ENCODE assay signal across 1 cellular context in the genomic region with DNA sequence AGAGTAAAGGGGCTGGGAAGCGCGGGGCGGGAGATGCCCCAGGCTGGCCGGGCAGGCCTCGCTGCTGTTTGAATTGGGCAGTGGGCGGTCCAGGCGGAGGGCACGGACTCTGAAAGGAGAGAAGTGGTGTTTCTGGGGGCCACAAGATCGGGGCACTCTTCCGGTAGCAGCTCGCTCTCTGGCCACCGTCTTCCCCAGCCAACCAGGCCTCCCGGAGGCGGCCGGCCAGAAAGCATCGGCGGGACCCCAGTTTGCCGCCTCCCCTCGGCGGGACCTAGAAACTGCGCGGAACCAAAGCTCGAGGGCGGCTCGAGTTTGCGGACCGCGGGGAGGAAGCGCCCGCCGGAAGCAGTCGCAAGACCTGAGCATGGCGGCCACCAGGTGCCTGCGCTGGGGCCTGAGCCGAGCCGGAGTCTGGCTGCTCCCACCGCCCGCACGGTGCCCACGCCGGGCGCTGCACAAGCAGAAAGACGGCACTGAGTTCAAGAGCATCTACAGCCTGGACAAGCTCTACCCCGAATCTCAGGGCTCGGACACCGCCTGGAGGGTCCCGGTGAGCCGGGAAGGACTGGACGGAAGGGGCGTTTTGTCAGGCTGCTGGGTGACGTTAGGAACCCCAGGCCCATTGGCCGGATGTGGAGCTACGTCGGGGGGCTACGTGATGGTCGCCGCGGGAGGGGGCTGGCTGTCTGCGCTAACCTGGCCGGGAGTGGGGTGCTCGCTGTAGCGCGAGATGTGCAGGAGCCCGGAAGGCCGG.
TF ChIP-seq lines count a peak whose summit lies in the region.

A gene (plus strand): TSS at position 351 of the 757 bp plus-strand sequence. CDS start 17 bp downstream, at position 368.

TF ChIP-seq in GM12878, 131 proteins besides CTCF, POLR2A, EP300 and RAD21 (continued from another document and continues in another):
- TF ChIP-seq, protein P1, sequence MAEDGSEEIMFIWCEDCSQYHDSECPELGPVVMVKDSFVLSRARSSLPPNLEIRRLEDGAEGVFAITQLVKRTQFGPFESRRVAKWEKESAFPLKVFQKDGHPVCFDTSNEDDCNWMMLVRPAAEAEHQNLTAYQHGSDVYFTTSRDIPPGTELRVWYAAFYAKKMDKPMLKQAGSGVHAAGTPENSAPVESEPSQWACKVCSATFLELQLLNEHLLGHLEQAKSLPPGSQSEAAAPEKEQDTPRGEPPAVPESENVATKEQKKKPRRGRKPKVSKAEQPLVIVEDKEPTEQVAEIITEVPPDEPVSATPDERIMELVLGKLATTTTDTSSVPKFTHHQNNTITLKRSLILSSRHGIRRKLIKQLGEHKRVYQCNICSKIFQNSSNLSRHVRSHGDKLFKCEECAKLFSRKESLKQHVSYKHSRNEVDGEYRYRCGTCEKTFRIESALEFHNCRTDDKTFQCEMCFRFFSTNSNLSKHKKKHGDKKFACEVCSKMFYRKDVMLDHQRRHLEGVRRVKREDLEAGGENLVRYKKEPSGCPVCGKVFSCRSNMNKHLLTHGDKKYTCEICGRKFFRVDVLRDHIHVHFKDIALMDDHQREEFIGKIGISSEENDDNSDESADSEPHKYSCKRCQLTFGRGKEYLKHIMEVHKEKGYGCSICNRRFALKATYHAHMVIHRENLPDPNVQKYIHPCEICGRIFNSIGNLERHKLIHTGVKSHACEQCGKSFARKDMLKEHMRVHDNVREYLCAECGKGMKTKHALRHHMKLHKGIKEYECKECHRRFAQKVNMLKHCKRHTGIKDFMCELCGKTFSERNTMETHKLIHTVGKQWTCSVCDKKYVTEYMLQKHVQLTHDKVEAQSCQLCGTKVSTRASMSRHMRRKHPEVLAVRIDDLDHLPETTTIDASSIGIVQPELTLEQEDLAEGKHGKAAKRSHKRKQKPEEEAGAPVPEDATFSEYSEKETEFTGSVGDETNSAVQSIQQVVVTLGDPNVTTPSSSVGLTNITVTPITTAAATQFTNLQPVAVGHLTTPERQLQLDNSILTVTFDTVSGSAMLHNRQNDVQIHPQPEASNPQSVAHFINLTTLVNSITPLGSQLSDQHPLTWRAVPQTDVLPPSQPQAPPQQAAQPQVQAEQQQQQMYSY (CRISPR knock-in tag; IDR thresholded peaks at IDR 0.05) = no peak
- TF ChIP-seq RAD51 (IDR thresholded peaks at IDR 0.05) = no peak
- TF ChIP-seq, protein P2, sequence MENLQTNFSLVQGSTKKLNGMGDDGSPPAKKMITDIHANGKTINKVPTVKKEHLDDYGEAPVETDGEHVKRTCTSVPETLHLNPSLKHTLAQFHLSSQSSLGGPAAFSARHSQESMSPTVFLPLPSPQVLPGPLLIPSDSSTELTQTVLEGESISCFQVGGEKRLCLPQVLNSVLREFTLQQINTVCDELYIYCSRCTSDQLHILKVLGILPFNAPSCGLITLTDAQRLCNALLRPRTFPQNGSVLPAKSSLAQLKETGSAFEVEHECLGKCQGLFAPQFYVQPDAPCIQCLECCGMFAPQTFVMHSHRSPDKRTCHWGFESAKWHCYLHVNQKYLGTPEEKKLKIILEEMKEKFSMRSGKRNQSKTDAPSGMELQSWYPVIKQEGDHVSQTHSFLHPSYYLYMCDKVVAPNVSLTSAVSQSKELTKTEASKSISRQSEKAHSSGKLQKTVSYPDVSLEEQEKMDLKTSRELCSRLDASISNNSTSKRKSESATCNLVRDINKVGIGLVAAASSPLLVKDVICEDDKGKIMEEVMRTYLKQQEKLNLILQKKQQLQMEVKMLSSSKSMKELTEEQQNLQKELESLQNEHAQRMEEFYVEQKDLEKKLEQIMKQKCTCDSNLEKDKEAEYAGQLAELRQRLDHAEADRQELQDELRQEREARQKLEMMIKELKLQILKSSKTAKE (IDR thresholded peaks at IDR 0.05; ENCODE audit: low read depth, poor library complexity, severe bottlenecking) = no peak
- TF ChIP-seq MTA2 (IDR thresholded peaks at IDR 0.05; ENCODE audit: low read depth) = peak; percentile 28; the same call in 1 of the 2 replicates
- TF ChIP-seq, protein P3, sequence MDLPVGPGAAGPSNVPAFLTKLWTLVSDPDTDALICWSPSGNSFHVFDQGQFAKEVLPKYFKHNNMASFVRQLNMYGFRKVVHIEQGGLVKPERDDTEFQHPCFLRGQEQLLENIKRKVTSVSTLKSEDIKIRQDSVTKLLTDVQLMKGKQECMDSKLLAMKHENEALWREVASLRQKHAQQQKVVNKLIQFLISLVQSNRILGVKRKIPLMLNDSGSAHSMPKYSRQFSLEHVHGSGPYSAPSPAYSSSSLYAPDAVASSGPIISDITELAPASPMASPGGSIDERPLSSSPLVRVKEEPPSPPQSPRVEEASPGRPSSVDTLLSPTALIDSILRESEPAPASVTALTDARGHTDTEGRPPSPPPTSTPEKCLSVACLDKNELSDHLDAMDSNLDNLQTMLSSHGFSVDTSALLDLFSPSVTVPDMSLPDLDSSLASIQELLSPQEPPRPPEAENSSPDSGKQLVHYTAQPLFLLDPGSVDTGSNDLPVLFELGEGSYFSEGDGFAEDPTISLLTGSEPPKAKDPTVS (IDR thresholded peaks at IDR 0.05; ENCODE audit: low read depth, low read length) = 0 out of 2 replicates have a peak, but pooled peaks have one; percentile 57
- TF ChIP-seq ZNF24 (IDR thresholded peaks at IDR 0.05) = peak; percentile 48; the same call in 1 of the 2 replicates
- TF ChIP-seq, protein P4, sequence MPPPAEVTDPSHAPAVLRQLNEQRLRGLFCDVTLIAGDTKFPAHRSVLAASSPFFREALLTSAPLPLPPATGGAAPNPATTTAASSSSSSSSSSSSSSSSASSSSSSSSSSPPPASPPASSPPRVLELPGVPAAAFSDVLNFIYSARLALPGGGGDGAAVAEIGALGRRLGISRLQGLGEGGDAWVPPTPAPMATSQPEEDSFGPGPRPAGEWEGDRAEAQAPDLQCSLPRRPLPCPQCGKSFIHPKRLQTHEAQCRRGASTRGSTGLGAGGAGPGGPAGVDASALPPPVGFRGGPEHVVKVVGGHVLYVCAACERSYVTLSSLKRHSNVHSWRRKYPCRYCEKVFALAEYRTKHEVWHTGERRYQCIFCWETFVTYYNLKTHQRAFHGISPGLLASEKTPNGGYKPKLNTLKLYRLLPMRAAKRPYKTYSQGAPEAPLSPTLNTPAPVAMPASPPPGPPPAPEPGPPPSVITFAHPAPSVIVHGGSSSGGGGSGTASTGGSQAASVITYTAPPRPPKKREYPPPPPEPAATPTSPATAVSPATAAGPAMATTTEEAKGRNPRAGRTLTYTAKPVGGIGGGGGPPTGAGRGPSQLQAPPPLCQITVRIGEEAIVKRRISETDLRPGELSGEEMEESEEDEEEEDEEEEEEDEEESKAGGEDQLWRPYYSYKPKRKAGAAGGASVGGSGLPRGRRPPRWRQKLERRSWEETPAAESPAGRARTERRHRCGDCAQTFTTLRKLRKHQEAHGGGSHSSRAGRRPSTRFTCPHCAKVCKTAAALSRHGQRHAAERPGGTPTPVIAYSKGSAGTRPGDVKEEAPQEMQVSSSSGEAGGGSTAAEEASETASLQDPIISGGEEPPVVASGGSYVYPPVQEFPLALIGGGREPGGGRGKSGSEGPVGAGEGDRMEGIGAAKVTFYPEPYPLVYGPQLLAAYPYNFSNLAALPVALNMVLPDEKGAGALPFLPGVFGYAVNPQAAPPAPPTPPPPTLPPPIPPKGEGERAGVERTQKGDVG (CRISPR knock-in tag; IDR thresholded peaks at IDR 0.05) = no peak
- TF ChIP-seq SMAD5 (IDR thresholded peaks at IDR 0.05; ENCODE audit: low read depth) = peak; percentile 46; the same call in 1 of the 2 replicates
- peak; percentile 12 to 48; a peak in 1 of 4 replicates for TF ChIP-seq BHLHE40 (IDR thresholded peaks at IDR 0.05; ENCODE audit: borderline replicate concordance in 1 of 2, low read depth in 2 of 2, low read length in 1 of 2)
- TF ChIP-seq EZH2 (IDR thresholded peaks at IDR 0.05; ENCODE audit: borderline replicate concordance, control insufficient read depth, low read depth, low read length) = no peak
- TF ChIP-seq MEF2B (IDR thresholded peaks at IDR 0.05; ENCODE audit: partially characterized antibody, poor library complexity, severe bottlenecking) = peak; percentile 25
- peak; percentile 80; the same call in 1 of the 2 replicates for TF ChIP-seq CREB1 (IDR thresholded peaks at IDR 0.05; ENCODE audit: low read depth)
- no peak for TF ChIP-seq NR2C2 (IDR thresholded peaks at IDR 0.05; ENCODE audit: borderline replicate concordance, control insufficient read depth, insufficient read length, low read depth)
- TF ChIP-seq YY1 (IDR thresholded peaks at IDR 0.05; ENCODE audit: low read depth, low read length) = peak; percentile 98
- TF ChIP-seq, protein P5, sequence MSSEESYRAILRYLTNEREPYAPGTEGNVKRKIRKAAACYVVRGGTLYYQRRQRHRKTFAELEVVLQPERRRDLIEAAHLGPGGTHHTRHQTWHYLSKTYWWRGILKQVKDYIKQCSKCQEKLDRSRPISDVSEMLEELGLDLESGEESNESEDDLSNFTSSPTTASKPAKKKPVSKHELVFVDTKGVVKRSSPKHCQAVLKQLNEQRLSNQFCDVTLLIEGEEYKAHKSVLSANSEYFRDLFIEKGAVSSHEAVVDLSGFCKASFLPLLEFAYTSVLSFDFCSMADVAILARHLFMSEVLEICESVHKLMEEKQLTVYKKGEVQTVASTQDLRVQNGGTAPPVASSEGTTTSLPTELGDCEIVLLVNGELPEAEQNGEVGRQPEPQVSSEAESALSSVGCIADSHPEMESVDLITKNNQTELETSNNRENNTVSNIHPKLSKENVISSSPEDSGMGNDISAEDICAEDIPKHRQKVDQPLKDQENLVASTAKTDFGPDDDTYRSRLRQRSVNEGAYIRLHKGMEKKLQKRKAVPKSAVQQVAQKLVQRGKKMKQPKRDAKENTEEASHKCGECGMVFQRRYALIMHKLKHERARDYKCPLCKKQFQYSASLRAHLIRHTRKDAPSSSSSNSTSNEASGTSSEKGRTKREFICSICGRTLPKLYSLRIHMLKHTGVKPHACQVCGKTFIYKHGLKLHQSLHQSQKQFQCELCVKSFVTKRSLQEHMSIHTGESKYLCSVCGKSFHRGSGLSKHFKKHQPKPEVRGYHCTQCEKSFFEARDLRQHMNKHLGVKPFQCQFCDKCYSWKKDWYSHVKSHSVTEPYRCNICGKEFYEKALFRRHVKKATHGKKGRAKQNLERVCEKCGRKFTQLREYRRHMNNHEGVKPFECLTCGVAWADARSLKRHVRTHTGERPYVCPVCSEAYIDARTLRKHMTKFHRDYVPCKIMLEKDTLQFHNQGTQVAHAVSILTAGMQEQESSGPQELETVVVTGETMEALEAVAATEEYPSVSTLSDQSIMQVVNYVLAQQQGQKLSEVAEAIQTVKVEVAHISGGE (CRISPR knock-in tag; IDR thresholded peaks at IDR 0.05) = peak; percentile 94
- TF ChIP-seq ZNF384 (IDR thresholded peaks at IDR 0.05; ENCODE audit: borderline replicate concordance, low read depth, low read length) = 0 out of 2 replicates have a peak, but pooled peaks have one; percentile 26
- no peak for TF ChIP-seq BCL11A (IDR thresholded peaks at IDR 0.05; ENCODE audit: low read depth, low read length)
- TF ChIP-seq SMC3 (IDR thresholded peaks at IDR 0.05; ENCODE audit: borderline replicate concordance, low read length) = peak; percentile 38; the same call in 1 of the 2 replicates
- TF ChIP-seq, protein P6, sequence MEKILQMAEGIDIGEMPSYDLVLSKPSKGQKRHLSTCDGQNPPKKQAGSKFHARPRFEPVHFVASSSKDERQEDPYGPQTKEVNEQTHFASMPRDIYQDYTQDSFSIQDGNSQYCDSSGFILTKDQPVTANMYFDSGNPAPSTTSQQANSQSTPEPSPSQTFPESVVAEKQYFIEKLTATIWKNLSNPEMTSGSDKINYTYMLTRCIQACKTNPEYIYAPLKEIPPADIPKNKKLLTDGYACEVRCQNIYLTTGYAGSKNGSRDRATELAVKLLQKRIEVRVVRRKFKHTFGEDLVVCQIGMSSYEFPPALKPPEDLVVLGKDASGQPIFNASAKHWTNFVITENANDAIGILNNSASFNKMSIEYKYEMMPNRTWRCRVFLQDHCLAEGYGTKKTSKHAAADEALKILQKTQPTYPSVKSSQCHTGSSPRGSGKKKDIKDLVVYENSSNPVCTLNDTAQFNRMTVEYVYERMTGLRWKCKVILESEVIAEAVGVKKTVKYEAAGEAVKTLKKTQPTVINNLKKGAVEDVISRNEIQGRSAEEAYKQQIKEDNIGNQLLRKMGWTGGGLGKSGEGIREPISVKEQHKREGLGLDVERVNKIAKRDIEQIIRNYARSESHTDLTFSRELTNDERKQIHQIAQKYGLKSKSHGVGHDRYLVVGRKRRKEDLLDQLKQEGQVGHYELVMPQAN (conservative IDR thresholded peaks at IDR 0.05) = peak; percentile 55; the same call in 1 of the 2 replicates
- TF ChIP-seq, protein P7, sequence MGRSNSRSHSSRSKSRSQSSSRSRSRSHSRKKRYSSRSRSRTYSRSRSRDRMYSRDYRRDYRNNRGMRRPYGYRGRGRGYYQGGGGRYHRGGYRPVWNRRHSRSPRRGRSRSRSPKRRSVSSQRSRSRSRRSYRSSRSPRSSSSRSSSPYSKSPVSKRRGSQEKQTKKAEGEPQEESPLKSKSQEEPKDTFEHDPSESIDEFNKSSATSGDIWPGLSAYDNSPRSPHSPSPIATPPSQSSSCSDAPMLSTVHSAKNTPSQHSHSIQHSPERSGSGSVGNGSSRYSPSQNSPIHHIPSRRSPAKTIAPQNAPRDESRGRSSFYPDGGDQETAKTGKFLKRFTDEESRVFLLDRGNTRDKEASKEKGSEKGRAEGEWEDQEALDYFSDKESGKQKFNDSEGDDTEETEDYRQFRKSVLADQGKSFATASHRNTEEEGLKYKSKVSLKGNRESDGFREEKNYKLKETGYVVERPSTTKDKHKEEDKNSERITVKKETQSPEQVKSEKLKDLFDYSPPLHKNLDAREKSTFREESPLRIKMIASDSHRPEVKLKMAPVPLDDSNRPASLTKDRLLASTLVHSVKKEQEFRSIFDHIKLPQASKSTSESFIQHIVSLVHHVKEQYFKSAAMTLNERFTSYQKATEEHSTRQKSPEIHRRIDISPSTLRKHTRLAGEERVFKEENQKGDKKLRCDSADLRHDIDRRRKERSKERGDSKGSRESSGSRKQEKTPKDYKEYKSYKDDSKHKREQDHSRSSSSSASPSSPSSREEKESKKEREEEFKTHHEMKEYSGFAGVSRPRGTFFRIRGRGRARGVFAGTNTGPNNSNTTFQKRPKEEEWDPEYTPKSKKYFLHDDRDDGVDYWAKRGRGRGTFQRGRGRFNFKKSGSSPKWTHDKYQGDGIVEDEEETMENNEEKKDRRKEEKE (IDR thresholded peaks at IDR 0.05) = no peak
- no peak for TF ChIP-seq NFYA (IDR thresholded peaks at IDR 0.05; ENCODE audit: borderline replicate concordance, low read depth, low read length)
- no peak for TF ChIP-seq DPF2 (IDR thresholded peaks at IDR 0.05)
- no peak for TF ChIP-seq HDAC2 (IDR thresholded peaks at IDR 0.05)
- TF ChIP-seq, protein P8, sequence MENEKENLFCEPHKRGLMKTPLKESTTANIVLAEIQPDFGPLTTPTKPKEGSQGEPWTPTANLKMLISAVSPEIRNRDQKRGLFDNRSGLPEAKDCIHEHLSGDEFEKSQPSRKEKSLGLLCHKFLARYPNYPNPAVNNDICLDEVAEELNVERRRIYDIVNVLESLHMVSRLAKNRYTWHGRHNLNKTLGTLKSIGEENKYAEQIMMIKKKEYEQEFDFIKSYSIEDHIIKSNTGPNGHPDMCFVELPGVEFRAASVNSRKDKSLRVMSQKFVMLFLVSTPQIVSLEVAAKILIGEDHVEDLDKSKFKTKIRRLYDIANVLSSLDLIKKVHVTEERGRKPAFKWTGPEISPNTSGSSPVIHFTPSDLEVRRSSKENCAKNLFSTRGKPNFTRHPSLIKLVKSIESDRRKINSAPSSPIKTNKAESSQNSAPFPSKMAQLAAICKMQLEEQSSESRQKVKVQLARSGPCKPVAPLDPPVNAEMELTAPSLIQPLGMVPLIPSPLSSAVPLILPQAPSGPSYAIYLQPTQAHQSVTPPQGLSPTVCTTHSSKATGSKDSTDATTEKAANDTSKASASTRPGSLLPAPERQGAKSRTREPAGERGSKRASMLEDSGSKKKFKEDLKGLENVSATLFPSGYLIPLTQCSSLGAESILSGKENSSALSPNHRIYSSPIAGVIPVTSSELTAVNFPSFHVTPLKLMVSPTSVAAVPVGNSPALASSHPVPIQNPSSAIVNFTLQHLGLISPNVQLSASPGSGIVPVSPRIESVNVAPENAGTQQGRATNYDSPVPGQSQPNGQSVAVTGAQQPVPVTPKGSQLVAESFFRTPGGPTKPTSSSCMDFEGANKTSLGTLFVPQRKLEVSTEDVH (IDR thresholded peaks at IDR 0.05; ENCODE audit: low read depth, partially characterized antibody) = peak; percentile 73
- TF ChIP-seq PML (IDR thresholded peaks at IDR 0.05; ENCODE audit: low read length) = peak; percentile 87; the same call in 1 of the 2 replicates
- no peak for TF ChIP-seq ASH2L (IDR thresholded peaks at IDR 0.05; ENCODE audit: borderline replicate concordance, low read depth)
